In genomic region chr5:74543162-74543995, GRCh38 we compare ENCODE assay signal across 7 cellular contexts.
A peak's percentile ranks its signal among the peaks of the same experiment; 100 is the strongest.
DNase-seq lines count a peak whose midpoint lies in the region; TF ChIP-seq lines count a peak whose summit lies in the region.

No MANE protein-coding gene starts in this region.

- no peak for TF ChIP-seq EP300 in stomach (IDR thresholded peaks at IDR 0.05)

- in situ Hi-C loops in GM13976 (cut with MboI; ENCODE audit: low sequenced_read_pairs, unreplicated experiment) = no loop called here

- H3K27me3 ChIP-seq in stomach = no peaks in the 10 kb centered on the region

- 28 to 36% (median 34%) methylated on average over 14 of the region's 14 CpGs for WGBS in stomach, 5 donors

- TF ChIP-seq POLR2A in stomach (IDR thresholded peaks at IDR 0.05) = no peak

- H3K4me3 ChIP-seq in SK-N-MC (peak overlapping the region; percentile 51), stomach (no peak overlapping the region)

- H3K4me1 ChIP-seq in stomach = peaks cover 26 to 56% (median 32%) of the 10 kb centered on the region in 4 donors

- H3K9me3 ChIP-seq in SK-N-MC (ENCODE audit: low read depth, low read length) (no peaks in the 10 kb centered on the region), stomach (no peaks in the 10 kb centered on the region)

- H3K27ac ChIP-seq in SK-N-MC (no peak overlapping the region), stomach (peak overlapping the region; percentile 21 to 83 (median 64))

- H3K9ac ChIP-seq in SK-N-MC (ENCODE audit: insufficient read length) = no peak overlapping the region

- intact Hi-C loops in stomach (cut with DNase I; ENCODE audit: low total_unique reads) = no loop called here

- no peaks in the 10 kb centered on the region for H3K36me3 ChIP-seq in SK-N-MC (ENCODE audit: insufficient read depth, low read length)
- H3K36me3 ChIP-seq in stomach = no peaks in the 10 kb centered on the region

- peak; percentile 99 for DNase-seq in HT1080 (ENCODE audit: low read depth)
- peak; percentile 91 for DNase-seq in SK-N-MC (ENCODE audit: low read depth, low spot score)
- DNase-seq in hepatic stellate cell (ENCODE audit: low spot score) = peak; percentile 63
- no peak for DNase-seq in stomach
- no peak for DNase-seq in activated CD8-positive, alpha-beta memory T cell treated with anti-CD3 and anti-CD28 coated beads for 24 hours
- no peak for DNase-seq in GM13976 (ENCODE audit: low spot score)
- no peak for DNase-seq in stimulated activated CD4-positive, alpha-beta T cell treated with anti-CD3 and anti-CD28 coated beads, Interleukin-12 subunit alpha, Interleukin-12 subunit beta, amount 100 ng/mL, for 4 hours

- TF ChIP-seq CTCF in stomach (IDR thresholded peaks at IDR 0.05) (no peak), GM13976 (IDR thresholded peaks at IDR 0.05; ENCODE audit: borderline replicate concordance, control extremely low read depth, extremely low read depth, insufficient read depth, missing control alignments) (no peak)

Comparison
In these comparisons a context has a peak if more than half of its experiments do, and no peak if none do; other contexts are left out.
1. DNase-seq: peak in HT1080 (single experiment), SK-N-MC (single experiment) and hepatic stellate cell (single experiment); none in stomach (single experiment), activated CD8-positive, alpha-beta memory T cell treated with anti-CD3 and anti-CD28 coated beads for 24 hours (single experiment), GM13976 (single experiment) and stimulated activated CD4-positive, alpha-beta T cell treated with anti-CD3 and anti-CD28 coated beads, Interleukin-12 subunit alpha, Interleukin-12 subunit beta, amount 100 ng/mL, for 4 hours (single experiment).